8 cellular contexts compared by ENCODE assay signal in genomic region chr16:11255737-11256656, GRCh38. TPM values are rescaled to one million over a fixed set of nuclear protein-coding genes. Genes with fewer than 3 reads are reported as not detected.
A peak's percentile ranks its signal among the peaks of the same experiment; 100 is the strongest.
DNase-seq lines count a peak whose midpoint lies in the region; ATAC-seq and TF ChIP-seq lines count a peak whose summit lies in the region.

A gene with protein sequence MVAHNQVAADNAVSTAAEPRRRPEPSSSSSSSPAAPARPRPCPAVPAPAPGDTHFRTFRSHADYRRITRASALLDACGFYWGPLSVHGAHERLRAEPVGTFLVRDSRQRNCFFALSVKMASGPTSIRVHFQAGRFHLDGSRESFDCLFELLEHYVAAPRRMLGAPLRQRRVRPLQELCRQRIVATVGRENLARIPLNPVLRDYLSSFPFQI (minus strand): TSS chr16:11256204. CDS start chr16:11255478, 726 bp downstream.

- H3K27me3 Mint-ChIP-seq in HFFc6 (ENCODE audit: insufficient read depth) (no peaks in the 10 kb centered on the region), type B pancreatic cell (no peaks in the 10 kb centered on the region)
- peaks cover 5% of the 10 kb centered on the region for H3K27me3 Mint-ChIP-seq in activated naive CD8-positive, alpha-beta T cell treated with anti-CD3 and anti-CD28 coated beads, Interleukin-2, amount 50 U/mL, for 24 hours

- no peaks in the 10 kb centered on the region for H3K27me3 ChIP-seq in heart right ventricle

- ATAC-seq in activated naive CD8-positive, alpha-beta T cell treated with anti-CD3 and anti-CD28 coated beads, Interleukin-2, amount 50 U/mL, for 24 hours, result peak; percentile 38
- ATAC-seq in heart right ventricle, result peak; percentile 77 to 90 (median 84)

- peaks cover 0 to 37% (median 0%) of the 10 kb centered on the region in 9 donors for H3K36me3 ChIP-seq in heart right ventricle

- no peaks in the 10 kb centered on the region; the same call in 1 of the 2 replicates for H3K36me3 Mint-ChIP-seq in HFFc6 (ENCODE audit: low read depth)
- H3K36me3 Mint-ChIP-seq in activated naive CD8-positive, alpha-beta T cell treated with anti-CD3 and anti-CD28 coated beads, Interleukin-2, amount 50 U/mL, for 24 hours (ENCODE audit: low read depth), result peaks cover 31% of the 10 kb centered on the region
- peaks cover 4% of the 10 kb centered on the region for H3K36me3 Mint-ChIP-seq in type B pancreatic cell

- H3K27ac Mint-ChIP-seq in HFFc6 (peak within 1 kb of the TSS; percentile 99), type B pancreatic cell (peak within 1 kb of the TSS; percentile 95)
- H3K27ac Mint-ChIP-seq in activated naive CD8-positive, alpha-beta T cell treated with anti-CD3 and anti-CD28 coated beads, Interleukin-2, amount 50 U/mL, for 24 hours, result peak within 1 kb of the TSS; percentile 97

- no peaks in the 10 kb centered on the region for H3K9me3 ChIP-seq in heart right ventricle

- H3K4me3 Mint-ChIP-seq in HFFc6, result peak within 1 kb of the TSS; percentile 97
- H3K4me3 Mint-ChIP-seq in activated naive CD8-positive, alpha-beta T cell treated with anti-CD3 and anti-CD28 coated beads, Interleukin-2, amount 50 U/mL, for 24 hours, result peak within 1 kb of the TSS; percentile 96
- peak within 1 kb of the TSS; percentile 94 for H3K4me3 Mint-ChIP-seq in type B pancreatic cell

- TF ChIP-seq CTCF in GM12864 (IDR thresholded peaks at IDR 0.05; ENCODE audit: low read depth, low read length, missing control alignments), result peak; percentile 78
- TF ChIP-seq CTCF in HFFc6 (IDR thresholded peaks at IDR 0.05), result peak; percentile 98
- TF ChIP-seq CTCF in heart right ventricle (IDR thresholded peaks at IDR 0.05), result peak in 8 of 9 donors; percentile 68 to 96 (median 92)
- peak; percentile 96 for TF ChIP-seq CTCF in type B pancreatic cell (conservative IDR thresholded peaks at IDR 0.05)

- H3K4me3 ChIP-seq in GM12864 (ENCODE audit: low read depth, low read length), result peak within 1 kb of the TSS; percentile 81
- H3K4me3 ChIP-seq in heart right ventricle, result peak within 1 kb of the TSS; percentile 42 to 93 (median 82)

- H3K4me1 Mint-ChIP-seq in HFFc6 (ENCODE audit: low read depth) (peaks cover 48% of the 10 kb centered on the region), type B pancreatic cell (ENCODE audit: unreplicated experiment) (peaks cover 30% of the 10 kb centered on the region)
- peaks cover 55% of the 10 kb centered on the region for H3K4me1 Mint-ChIP-seq in activated naive CD8-positive, alpha-beta T cell treated with anti-CD3 and anti-CD28 coated beads, Interleukin-2, amount 50 U/mL, for 24 hours

- DNase-seq in GM12864 (ENCODE audit: low read depth), result no peak
- peak; percentile 79 for DNase-seq in HFFc6
- peak; percentile 74 for DNase-seq in MV-4-11 (lab: John Stamatoyannopoulos, UW)
- DNase-seq in SW 1271 (lab: John Stamatoyannopoulos, UW), result peak; percentile 28 to 60
- peak; percentile 92 for DNase-seq in activated naive CD8-positive, alpha-beta T cell treated with anti-CD3 and anti-CD28 coated beads, Interleukin-2, amount 50 U/mL, for 24 hours
- peak; percentile 84 to 88 for DNase-seq in heart right ventricle
- DNase-seq in posterior vena cava (ENCODE audit: low spot score), result peak; percentile 95
- peak; percentile 95 for DNase-seq in type B pancreatic cell (ENCODE audit: extremely low spot score, unreplicated experiment)

- H3K4me1 ChIP-seq in heart right ventricle, result peaks cover 15 to 66% (median 34%) of the 10 kb centered on the region in 9 donors

- intact Hi-C loops in heart right ventricle (cut with DNase I) (loop anchor here (2.0 to 10.0 kb wide), 15 partner anchors 95 to 291 kb away; no protein-coding TSS in a partner anchor), posterior vena cava (cut with DNase I) (loop anchor here (2.0 to 10.0 kb wide), 3 partner anchors 141 to 285 kb away; no protein-coding TSS in a partner anchor)

- H3K27ac ChIP-seq in heart right ventricle, result peak within 1 kb of the TSS; percentile 92 to 100 (median 98)

- no peaks in the 10 kb centered on the region for H3K9me3 Mint-ChIP-seq in HFFc6
- H3K9me3 Mint-ChIP-seq in activated naive CD8-positive, alpha-beta T cell treated with anti-CD3 and anti-CD28 coated beads, Interleukin-2, amount 50 U/mL, for 24 hours, result no peaks in the 10 kb centered on the region
- H3K9me3 Mint-ChIP-seq in type B pancreatic cell, result no peaks in the 10 kb centered on the region

- WGBS in heart right ventricle, 2 donors, result 0% methylated on average over 80 to 98 of the region's 100 CpGs

RNA-seq across cellular contexts. Expression of the gene that starts here (rescaled TPM):
- total RNA-seq in HFFc6 (2021; fragmentation: NEBNext Ultra II Directional; extraction: Animal tissue kit (Norgen Biotek cat#: 25700)), result 1 to 10 TPM; 3.8 to 6.7 (median 5.9) TPM
- total RNA-seq in heart right ventricle, result 10 to 100 TPM in 1 of 10 donors, 1 to 10 TPM in 7, under 1 TPM in 2; 0.60 to 12.2 (median 2.1) TPM
- 10 to 100 TPM in 1 of 2 donors, 1 to 10 TPM in 1; 5.8 to 10.8 TPM for polyA plus RNA-seq in heart right ventricle
- total RNA-seq in posterior vena cava, result 1 to 10 TPM; 7.5 to 7.7 TPM
- 14.5 and 28.6 TPM in 2 replicates for total RNA-seq in type B pancreatic cell (ENCODE audit: low replicate concordance)
